In the genomic region with DNA sequence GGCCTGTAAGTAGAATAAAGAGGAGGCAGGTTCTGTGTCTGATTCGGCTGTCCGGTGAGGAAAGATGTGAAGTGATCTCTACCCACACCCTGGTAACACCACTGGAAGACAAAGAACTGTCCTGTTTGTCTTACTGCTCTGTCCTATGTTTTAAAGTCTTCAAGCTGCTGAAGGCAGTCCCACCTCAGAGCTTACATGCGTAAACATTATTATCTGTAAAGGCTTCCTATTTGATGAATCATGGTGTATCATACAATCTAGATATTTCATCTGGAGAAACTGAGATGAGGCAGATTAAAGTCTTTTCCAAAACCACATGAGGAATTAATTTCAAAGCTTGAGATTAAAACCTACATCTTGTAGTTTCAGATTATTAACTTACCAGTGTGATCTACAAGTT, we compare ENCODE assay signal across 10 cellular contexts.
DNase-seq lines count a peak whose midpoint lies in the region; ATAC-seq and TF ChIP-seq lines count a peak whose summit lies in the region.
"Had no signal": no experiment of that assay in that cellular context is flagged by ENCODE, and none has a peak within 500 bp of the region (broad histone marks: within the 10 kb centered on the region; RNA-seq: fewer than 3 reads in every experiment).

No MANE protein-coding gene starts in this region.

- POLR2A ChIA-PET in HCT116 (lab: Charles Lee) = interaction anchor here (1.0 kb wide), 1 partner anchor 47 kb away, joined by 3 read pairs; no protein-coding TSS in a partner anchor

- H2AFZ ChIP-seq in HCT116 (ENCODE audit: low read depth, low read length, poor library complexity, severe bottlenecking) = peak overlapping the region; percentile 20

- peak overlapping the region; percentile 45 for H3K9ac ChIP-seq in HCT116 (ENCODE audit: low read length)
- no peak overlapping the region for H3K9ac ChIP-seq in adipocyte (ENCODE audit: low read length)
- peak overlapping the region; percentile 30; the same call in 1 of the 2 replicates for H3K9ac ChIP-seq in iPS-20b (ENCODE audit: low read depth, low read length)

- peak overlapping the region; percentile 80 for H3K27ac ChIP-seq in HCT116 (ENCODE audit: low read depth, low read length)
- no peak overlapping the region for H3K27ac ChIP-seq in iPS-20b (ENCODE audit: low read length)

- peak; percentile 8 for DNase-seq in HCT116 (ENCODE audit: low read depth, low spot score)
- peak; percentile 30 for DNase-seq in adipocyte (ENCODE audit: low read depth)
- no peak for DNase-seq in stimulated activated naive B cell treated with anti-CD40 and anti-IgM and Interleukin-4, amounts not matched to agents 10 μg/mL and 1 μg/mL and 100 μg/mL, for 72 hours
- DNase-seq in G401 (ENCODE audit: low spot score) = no peak
- no peak for DNase-seq in ecto neural progenitor cell (ENCODE audit: low spot score)
- DNase-seq in GF-D8 (lab: John Stamatoyannopoulos, UW) = no peak
- DNase-seq: activated T-cell treated with anti-CD3 and anti-CD28 coated beads, Interleukin-2, amount 50 U/mL, for 24 hours; SHP77 treated with DMSO at 0.1 percent for 48 hours had no signal

- no peak overlapping the region for H3K4me3 Mint-ChIP-seq in stimulated activated naive B cell treated with anti-CD40 and anti-IgM and Interleukin-4, amounts not matched to agents 10 μg/mL and 1 μg/mL and 100 μg/mL, for 72 hours
- H3K4me3 Mint-ChIP-seq: activated T-cell treated with anti-CD3 and anti-CD28 coated beads, Interleukin-2, amount 50 U/mL, for 24 hours had no signal

- H3K4me3 ChIP-seq in HCT116 (replicated peaks in 1 of 2; ENCODE audit: low read depth in 1 of 2, low read length in 2 of 2) (no peak overlapping the region; a peak in 1 of 4 replicates), adipocyte (ENCODE audit: low read length) (no peak overlapping the region), iPS-20b (ENCODE audit: low read length) (no peak overlapping the region)

- H3K27me3 ChIP-seq in HCT116 (ENCODE audit: insufficient read depth, low read length) = no peaks in the 10 kb centered on the region
- H3K27me3 ChIP-seq in adipocyte (replicated peaks; ENCODE audit: control insufficient read depth, insufficient read depth, low read length) = no peaks in the 10 kb centered on the region
- no peaks in the 10 kb centered on the region for H3K27me3 ChIP-seq in iPS-20b (ENCODE audit: insufficient read depth, low read length)

- BruUV-seq in HCT116 (replicated peaks; lab: Mats Ljungman, UMichigan) = no TSS peak

- peak overlapping the region; percentile 49 for H3K4me2 ChIP-seq in HCT116 (ENCODE audit: low read length)

- H3K27ac Mint-ChIP-seq in stimulated activated naive B cell treated with anti-CD40 and anti-IgM and Interleukin-4, amounts not matched to agents 10 μg/mL and 1 μg/mL and 100 μg/mL, for 72 hours = peak overlapping the region; percentile 69
- H3K27ac Mint-ChIP-seq: activated T-cell treated with anti-CD3 and anti-CD28 coated beads, Interleukin-2, amount 50 U/mL, for 24 hours had no signal

- peaks cover 51 to 68% of the 10 kb centered on the region in 2 experiments for H3K4me1 ChIP-seq in HCT116 (ENCODE audit: control insufficient read depth in 1 of 2, insufficient read depth in 2 of 2, low read length in 2 of 2)
- peaks cover 4% of the 10 kb centered on the region for H3K4me1 ChIP-seq in adipocyte (ENCODE audit: control insufficient read depth, insufficient read depth, low read length)
- H3K4me1 ChIP-seq in iPS-20b (ENCODE audit: insufficient read depth, low read length) = peaks cover 10% of the 10 kb centered on the region

- no peak for TF ChIP-seq RAD21 in HCT116 (IDR thresholded peaks at IDR 0.05; ENCODE audit: low read depth)

- no peaks in the 10 kb centered on the region for H3K9me2 ChIP-seq in HCT116 (ENCODE audit: insufficient read depth)

- intact Hi-C loops in HCT116 (cut with micrococcal nuclease) = loop anchor here (10.0 kb wide), 3 partner anchors 110 to 420 kb away; no protein-coding TSS in a partner anchor

- peaks cover 2 to 3% of the 10 kb centered on the region in 2 donors for H3K9me3 Mint-ChIP-seq in stimulated activated naive B cell treated with anti-CD40 and anti-IgM and Interleukin-4, amounts not matched to agents 10 μg/mL and 1 μg/mL and 100 μg/mL, for 72 hours
- H3K9me3 Mint-ChIP-seq: activated T-cell treated with anti-CD3 and anti-CD28 coated beads, Interleukin-2, amount 50 U/mL, for 24 hours had no signal

- H3K27me3 Mint-ChIP-seq in stimulated activated naive B cell treated with anti-CD40 and anti-IgM and Interleukin-4, amounts not matched to agents 10 μg/mL and 1 μg/mL and 100 μg/mL, for 72 hours = no peaks in the 10 kb centered on the region
- H3K27me3 Mint-ChIP-seq: activated T-cell treated with anti-CD3 and anti-CD28 coated beads, Interleukin-2, amount 50 U/mL, for 24 hours had no signal

- in situ Hi-C loops in G401 (cut with HindIII; ENCODE audit: low sequenced_read_pairs) = no loop called here

- no peaks in the 10 kb centered on the region for H3K79me2 ChIP-seq in HCT116 (ENCODE audit: insufficient read depth, low read length)

- H3K4me1 Mint-ChIP-seq in stimulated activated naive B cell treated with anti-CD40 and anti-IgM and Interleukin-4, amounts not matched to agents 10 μg/mL and 1 μg/mL and 100 μg/mL, for 72 hours = peaks cover 49 to 87% of the 10 kb centered on the region in 2 donors

- H4K20me1 ChIP-seq in HCT116 (ENCODE audit: insufficient read depth) = no peaks in the 10 kb centered on the region

- H3K36me3 Mint-ChIP-seq in stimulated activated naive B cell treated with anti-CD40 and anti-IgM and Interleukin-4, amounts not matched to agents 10 μg/mL and 1 μg/mL and 100 μg/mL, for 72 hours = peaks cover 11 to 30% of the 10 kb centered on the region in 2 donors

- no peak for TF ChIP-seq POLR2A in HCT116 (IDR thresholded peaks at IDR 0.05; ENCODE audit: borderline replicate concordance, extremely low read depth, insufficient read depth, insufficient read length)

- RAD21 ChIA-PET in HCT116 (lab: Charles Lee; ENCODE audit: low non-redundant PET in 1 of 2, low total read pairs in 2 of 2, uncharacterized antibody in 2 of 2, unreplicated experiment in 2 of 2) = no interaction called here

- ATAC-seq in HCT116 = peak; percentile 37
- no peak for ATAC-seq in stimulated activated naive B cell treated with anti-CD40 and anti-IgM and Interleukin-4, amounts not matched to agents 10 μg/mL and 1 μg/mL and 100 μg/mL, for 72 hours (replicated peaks)
- no peak for ATAC-seq in GM19324 (IDR thresholded peaks at IDR 0.05; ENCODE audit: low FRiP score, unreplicated experiment)

- CTCF ChIA-PET in HCT116 (lab: Charles Lee) = interaction anchor here (1.1 kb wide), 1 partner anchor 116 kb away, joined by 3 read pairs; no protein-coding TSS in a partner anchor

- H3K36me3 ChIP-seq in HCT116 (ENCODE audit: control insufficient read depth in 1 of 2, insufficient read depth in 2 of 2, low read length in 2 of 2) = no peaks in the 10 kb centered on the region
- H3K36me3 ChIP-seq in adipocyte (ENCODE audit: control insufficient read depth, insufficient read depth, low read length, severe bottlenecking) = no peaks in the 10 kb centered on the region
- H3K36me3 ChIP-seq in iPS-20b (ENCODE audit: insufficient read depth, low read depth, low read length) = no peaks in the 10 kb centered on the region

- no peak for TF ChIP-seq CTCF in HCT116 (IDR thresholded peaks at IDR 0.05 in 2 of 3, conservative IDR thresholded peaks at IDR 0.05 in 1 of 3; ENCODE audit: borderline replicate concordance in 1 of 3, insufficient read depth in 1 of 3, low read depth in 2 of 3, low read length in 2 of 3)

- H3K9me3 ChIP-seq in HCT116 (ENCODE audit: control insufficient read depth in 1 of 2, insufficient read depth in 1 of 2, low read depth in 1 of 2, low read length in 2 of 2) (no peaks in the 10 kb centered on the region), adipocyte (ENCODE audit: control insufficient read depth, low read length) (no peaks in the 10 kb centered on the region), iPS-20b (ENCODE audit: insufficient read depth, low read depth, low read length) (no peaks in the 10 kb centered on the region)

TF ChIP-seq in HCT116, 20 proteins besides CTCF, POLR2A, EP300 and RAD21 (continues in another document):
- TF ChIP-seq TCF7L2 (IDR thresholded peaks at IDR 0.05; ENCODE audit: borderline replicate concordance, extremely low read depth, insufficient read depth, insufficient read length) (no peak), EZH2 (IDR thresholded peaks at IDR 0.05) (no peak), SIN3A (IDR thresholded peaks at IDR 0.05; ENCODE audit: low read depth) (no peak), SRF (IDR thresholded peaks at IDR 0.05; ENCODE audit: low read depth) (no peak), EGR1 (IDR thresholded peaks at IDR 0.05; ENCODE audit: low read depth) (no peak), POLR2AphosphoS5 (IDR thresholded peaks at IDR 0.05; ENCODE audit: low read depth, low read length) (no peak), YY1 (IDR thresholded peaks at IDR 0.05; ENCODE audit: extremely low read depth, insufficient replicate concordance, low read depth, low read length) (no peak), FOSL1 (IDR thresholded peaks at IDR 0.05; ENCODE audit: low read depth) (peak; percentile 66), JUND (IDR thresholded peaks at IDR 0.05) (peak; percentile 30; the same call in 1 of the 2 replicates), CBX3 (IDR thresholded peaks at IDR 0.05; ENCODE audit: low read depth) (no peak)
- TF ChIP-seq, protein P1, sequence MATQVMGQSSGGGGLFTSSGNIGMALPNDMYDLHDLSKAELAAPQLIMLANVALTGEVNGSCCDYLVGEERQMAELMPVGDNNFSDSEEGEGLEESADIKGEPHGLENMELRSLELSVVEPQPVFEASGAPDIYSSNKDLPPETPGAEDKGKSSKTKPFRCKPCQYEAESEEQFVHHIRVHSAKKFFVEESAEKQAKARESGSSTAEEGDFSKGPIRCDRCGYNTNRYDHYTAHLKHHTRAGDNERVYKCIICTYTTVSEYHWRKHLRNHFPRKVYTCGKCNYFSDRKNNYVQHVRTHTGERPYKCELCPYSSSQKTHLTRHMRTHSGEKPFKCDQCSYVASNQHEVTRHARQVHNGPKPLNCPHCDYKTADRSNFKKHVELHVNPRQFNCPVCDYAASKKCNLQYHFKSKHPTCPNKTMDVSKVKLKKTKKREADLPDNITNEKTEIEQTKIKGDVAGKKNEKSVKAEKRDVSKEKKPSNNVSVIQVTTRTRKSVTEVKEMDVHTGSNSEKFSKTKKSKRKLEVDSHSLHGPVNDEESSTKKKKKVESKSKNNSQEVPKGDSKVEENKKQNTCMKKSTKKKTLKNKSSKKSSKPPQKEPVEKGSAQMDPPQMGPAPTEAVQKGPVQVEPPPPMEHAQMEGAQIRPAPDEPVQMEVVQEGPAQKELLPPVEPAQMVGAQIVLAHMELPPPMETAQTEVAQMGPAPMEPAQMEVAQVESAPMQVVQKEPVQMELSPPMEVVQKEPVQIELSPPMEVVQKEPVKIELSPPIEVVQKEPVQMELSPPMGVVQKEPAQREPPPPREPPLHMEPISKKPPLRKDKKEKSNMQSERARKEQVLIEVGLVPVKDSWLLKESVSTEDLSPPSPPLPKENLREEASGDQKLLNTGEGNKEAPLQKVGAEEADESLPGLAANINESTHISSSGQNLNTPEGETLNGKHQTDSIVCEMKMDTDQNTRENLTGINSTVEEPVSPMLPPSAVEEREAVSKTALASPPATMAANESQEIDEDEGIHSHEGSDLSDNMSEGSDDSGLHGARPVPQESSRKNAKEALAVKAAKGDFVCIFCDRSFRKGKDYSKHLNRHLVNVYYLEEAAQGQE (IDR thresholded peaks at IDR 0.05; ENCODE audit: low read depth) = no peak

Comparison
In these comparisons a context has a peak if more than half of its experiments do, and no peak if none do; other contexts are left out.
1. DNase-seq: peak in HCT116 (single experiment) and adipocyte (single experiment); none in stimulated activated naive B cell treated with anti-CD40 and anti-IgM and Interleukin-4, amounts not matched to agents 10 μg/mL and 1 μg/mL and 100 μg/mL, for 72 hours (single experiment), G401 (single experiment), ecto neural progenitor cell (single experiment) and GF-D8 (single experiment).